Comparison of ENCODE assay signal across 8 cellular contexts in genomic region chr17:67718325-67718941, GRCh38. TPM values are rescaled to one million over a fixed set of nuclear protein-coding genes. Genes with fewer than 3 reads are reported as not detected.
DNase-seq lines count a peak whose midpoint lies in the region; ATAC-seq and TF ChIP-seq lines count a peak whose summit lies in the region.

No MANE protein-coding gene starts in this region.

- no peak for TF ChIP-seq CTCF in VCaP (conservative IDR thresholded peaks at IDR 0.05)
- no peak for TF ChIP-seq CTCF in upper lobe of right lung (IDR thresholded peaks at IDR 0.05)

- peaks cover 12% of the 10 kb centered on the region for H3K36me3 Mint-ChIP-seq in natural killer cell treated with Interleukin-12 subunit alpha and Interleukin-12 subunit beta and Interleukin-15 and Interleukin-18, amount 100 ng/mL, for 72 hours

- peaks cover 0 to 2% of the 10 kb centered on the region in 2 donors for H3K27me3 Mint-ChIP-seq in natural killer cell treated with Interleukin-12 subunit alpha and Interleukin-12 subunit beta and Interleukin-15 and Interleukin-18, amount 100 ng/mL, for 72 hours

- H3K27ac ChIP-seq in VCaP (peak overlapping the region; percentile 95), epithelial cell of prostate (peak overlapping the region; percentile 73), upper lobe of right lung (peak overlapping the region; percentile 93)

- peaks cover 14% of the 10 kb centered on the region for H3K4me1 ChIP-seq in upper lobe of right lung

- peak; percentile 56 to 60 for ATAC-seq in natural killer cell treated with Interleukin-12 subunit alpha and Interleukin-12 subunit beta and Interleukin-15 and Interleukin-18, amount 100 ng/mL, for 72 hours
- no peak for ATAC-seq in upper lobe of right lung

- peaks cover 25 to 26% of the 10 kb centered on the region in 2 donors for H3K4me1 Mint-ChIP-seq in natural killer cell treated with Interleukin-12 subunit alpha and Interleukin-12 subunit beta and Interleukin-15 and Interleukin-18, amount 100 ng/mL, for 72 hours (ENCODE audit: low read depth in 2 of 2)

- H3K36me3 ChIP-seq in upper lobe of right lung = peaks cover 28% of the 10 kb centered on the region

- H3K9me3 Mint-ChIP-seq in natural killer cell treated with Interleukin-12 subunit alpha and Interleukin-12 subunit beta and Interleukin-15 and Interleukin-18, amount 100 ng/mL, for 72 hours = no peaks in the 10 kb centered on the region

- peak overlapping the region; percentile 99 to 100 for H3K27ac Mint-ChIP-seq in natural killer cell treated with Interleukin-12 subunit alpha and Interleukin-12 subunit beta and Interleukin-15 and Interleukin-18, amount 100 ng/mL, for 72 hours

- H3K27me3 ChIP-seq in upper lobe of right lung = no peaks in the 10 kb centered on the region

- intact Hi-C loops in upper lobe of right lung (cut with DNase I) = no loop called here

- H3K4me3 ChIP-seq in upper lobe of right lung = peak overlapping the region; percentile 97

- no peaks in the 10 kb centered on the region for H3K9me3 ChIP-seq in upper lobe of right lung

- peak overlapping the region; percentile 99 for H3K4me3 Mint-ChIP-seq in natural killer cell treated with Interleukin-12 subunit alpha and Interleukin-12 subunit beta and Interleukin-15 and Interleukin-18, amount 100 ng/mL, for 72 hours

- peak; percentile 47 for DNase-seq in SIG-M5 treated with dmso at 0.1 percent for 504 hours (lab: John Stamatoyannopoulos, UW; ENCODE audit: unreplicated experiment)
- DNase-seq in SIG-M5 (lab: John Stamatoyannopoulos, UW) = no peak
- peak; percentile 22 for DNase-seq in HPDE6-E6E7 (ENCODE audit: extremely low spot score)
- no peak for DNase-seq in epithelial cell of prostate (ENCODE audit: low read depth, low spot score)
- peak; percentile 74 for DNase-seq in natural killer cell treated with Interleukin-12 subunit alpha and Interleukin-12 subunit beta and Interleukin-15 and Interleukin-18, amount 100 ng/mL, for 72 hours (ENCODE audit: low spot score)
- DNase-seq in upper lobe of right lung = no peak
- DNase-seq in medulla oblongata (ENCODE audit: extremely low spot score) = no peak

RNA-seq across cellular contexts. Expression of gene NOL11, which starts 0.7 kb away (rescaled TPM):
- total RNA-seq in natural killer cell treated with Interleukin-12 subunit alpha and Interleukin-12 subunit beta and Interleukin-15 and Interleukin-18, amount 100 ng/mL, for 72 hours = 10 to 100 TPM; 65.9 to 86.3 TPM
- total RNA-seq in upper lobe of right lung = 30.5 TPM

Comparison
In these comparisons a context has a peak if more than half of its experiments do, and no peak if none do; other contexts are left out.
1. DNase-seq: peak in SIG-M5 treated with dmso at 0.1 percent for 504 hours (single experiment), HPDE6-E6E7 (single experiment) and natural killer cell treated with Interleukin-12 subunit alpha and Interleukin-12 subunit beta and Interleukin-15 and Interleukin-18, amount 100 ng/mL, for 72 hours (single experiment); none in SIG-M5 (single experiment), epithelial cell of prostate (single experiment), upper lobe of right lung (single experiment) and medulla oblongata (single experiment).
2. Peak in every context shown above with its lines, with median percentiles within 50 percentile points of each other: H3K27ac ChIP-seq.